Comparison of ENCODE assay signal across 27 cellular contexts in genomic region chr16:35386619-35387018, GRCh38.
"Had no signal": no experiment of that assay in that cellular context is flagged by ENCODE, and none has a peak within 500 bp of the region (broad histone marks: within the 10 kb centered on the region; RNA-seq: fewer than 3 reads in every experiment).

No MANE protein-coding gene starts in this region.

- H3K79me2 ChIP-seq: parathyroid adenoma had no signal

- H3K4me2 ChIP-seq: neural progenitor cell had no signal

- H2AFZ ChIP-seq: neural progenitor cell, parathyroid adenoma had no signal

- H3K27me3 ChIP-seq: neural progenitor cell, ovary, stomach, thyroid gland, tibial nerve, upper lobe of left lung, vagina had no signal

- DNase-seq: naive thymus-derived CD4-positive, alpha-beta T cell; natural killer cell; occipital lobe; ovary; posterior cingulate gyrus; psoas muscle; right cardiac atrium; stimulated activated CD4-positive, alpha-beta T cell treated with anti-CD3 and anti-CD28 coated beads, Interleukin-15, amount 100 ng/mL, for 24 hours; stimulated activated CD4-positive, alpha-beta T cell treated with anti-CD3 and anti-CD28 coated beads, Interleukin-2, amount 100 ng/mL, for 24 hours; stimulated activated CD4-positive, alpha-beta T cell treated with anti-CD3 and anti-CD28 coated beads, Interleukin-2, amount 100 ng/mL, for 48 hours; stimulated activated CD4-positive, alpha-beta T cell treated with anti-CD3 and anti-CD28 coated beads, Interleukin-4, amount 100 ng/mL, for 24 hours; stimulated activated naive B cell treated with anti-CD40 and anti-IgM and Interleukin-4, amounts not matched to agents 10 μg/mL and 1 μg/mL and 100 μg/mL, for 72 hours; stimulated activated naive CD8-positive, alpha-beta T cell treated with anti-CD3 and anti-CD28 coated beads, Interleukin-15, Interleukin-2, amounts not matched to agents 100 U/mL and 50 U/mL, for 24 hours; stomach; thyroid gland; trophoblast cell; upper lobe of left lung had no signal

- H3K27me3 Mint-ChIP-seq: naive thymus-derived CD4-positive, alpha-beta T cell; progenitor cell of endocrine pancreas; stimulated activated naive B cell treated with anti-CD40 and anti-IgM and Interleukin-4, amounts not matched to agents 10 μg/mL and 1 μg/mL and 100 μg/mL, for 72 hours had no signal

- H3K36me3 ChIP-seq: neural progenitor cell, ovary, stomach, thoracic aorta, thyroid gland, tibial nerve, upper lobe of left lung, vagina had no signal

- H3K4me3 ChIP-seq: neural progenitor cell, ovary, psoas muscle, skin epidermis, stomach, thoracic aorta, thyroid gland, tibial nerve, upper lobe of left lung, vagina had no signal

- H3K9ac ChIP-seq: neural progenitor cell, parathyroid adenoma had no signal

- H3K27ac Mint-ChIP-seq: naive thymus-derived CD4-positive, alpha-beta T cell; natural killer cell; nephron; neural progenitor cell; progenitor cell of endocrine pancreas; stimulated activated effector memory CD8-positive, alpha-beta T cell treated with anti-CD3 and anti-CD28 coated beads, Interleukin-12 subunit alpha, Interleukin-12 subunit beta, amount 100 ng/mL, for 72 hours; stimulated activated naive B cell treated with anti-CD40 and anti-IgM and Interleukin-4, amounts not matched to agents 10 μg/mL and 1 μg/mL and 100 μg/mL, for 72 hours had no signal

- H3K4me1 Mint-ChIP-seq: naive thymus-derived CD4-positive, alpha-beta T cell; natural killer cell; nephron; neural progenitor cell; stimulated activated effector memory CD8-positive, alpha-beta T cell treated with anti-CD3 and anti-CD28 coated beads, Interleukin-12 subunit alpha, Interleukin-12 subunit beta, amount 100 ng/mL, for 72 hours; stimulated activated naive B cell treated with anti-CD40 and anti-IgM and Interleukin-4, amounts not matched to agents 10 μg/mL and 1 μg/mL and 100 μg/mL, for 72 hours had no signal

- ATAC-seq: naive thymus-derived CD4-positive, alpha-beta T cell; natural killer cell; psoas muscle; right cardiac atrium; sciatic nerve; stimulated activated effector memory CD8-positive, alpha-beta T cell treated with anti-CD3 and anti-CD28 coated beads, Interleukin-12 subunit alpha, Interleukin-12 subunit beta, amount 100 ng/mL, for 72 hours; stimulated activated naive B cell treated with anti-CD40 and anti-IgM and Interleukin-4, amounts not matched to agents 10 μg/mL and 1 μg/mL and 100 μg/mL, for 72 hours; stimulated activated naive CD8-positive, alpha-beta T cell treated with anti-CD3 and anti-CD28 coated beads, Interleukin-15, Interleukin-2, amounts not matched to agents 100 U/mL and 50 U/mL, for 24 hours had no signal

- H3K9me3 ChIP-seq: ovary, psoas muscle, thoracic aorta, thyroid gland, tibial nerve, upper lobe of left lung, vagina had no signal

- H3K4me1 ChIP-seq: neural progenitor cell, parathyroid adenoma, psoas muscle, stomach, thyroid gland, tibial nerve, upper lobe of left lung, vagina had no signal

- H3K27ac ChIP-seq: neural progenitor cell, ovary, parathyroid adenoma, psoas muscle, skin epidermis, stomach, thoracic aorta, thyroid gland, tibial nerve, upper lobe of left lung, vagina had no signal

- H3K4me3 Mint-ChIP-seq: naive thymus-derived CD4-positive, alpha-beta T cell; natural killer cell; nephron; neural progenitor cell; stimulated activated effector memory CD8-positive, alpha-beta T cell treated with anti-CD3 and anti-CD28 coated beads, Interleukin-12 subunit alpha, Interleukin-12 subunit beta, amount 100 ng/mL, for 72 hours; stimulated activated naive B cell treated with anti-CD40 and anti-IgM and Interleukin-4, amounts not matched to agents 10 μg/mL and 1 μg/mL and 100 μg/mL, for 72 hours had no signal
